Comparison of ENCODE assay signal across 20 cellular contexts in genomic region chr6:154367839-154368695, GRCh38. TPM values are rescaled to one million over a fixed set of nuclear protein-coding genes. Genes with fewer than 3 reads are reported as not detected.
A peak's percentile ranks its signal among the peaks of the same experiment; 100 is the strongest.
DNase-seq lines count a peak whose midpoint lies in the region; ATAC-seq and TF ChIP-seq lines count a peak whose summit lies in the region.
"Had no signal": no experiment of that assay in that cellular context is flagged by ENCODE, and none has a peak within 500 bp of the region (broad histone marks: within the 10 kb centered on the region; RNA-seq: fewer than 3 reads in every experiment).

No MANE protein-coding gene starts in this region.

- H3K23ac ChIP-seq in neuronal stem cell (ENCODE audit: low read depth, low read length, poor library complexity): no peak overlapping the region

- TF ChIP-seq POLR2A in right lobe of liver (IDR thresholded peaks at IDR 0.05): no peak

- H4K8ac ChIP-seq in neuronal stem cell (ENCODE audit: low read depth, low read length): no peak overlapping the region

- H3K36me3 ChIP-seq in right lobe of liver: no peaks in the 10 kb centered on the region
- no peaks in the 10 kb centered on the region for H3K36me3 ChIP-seq in neuronal stem cell (replicated peaks in 1 of 2; ENCODE audit: control insufficient read depth in 2 of 2, insufficient read depth in 2 of 2, low read length in 2 of 2)
- H3K36me3 ChIP-seq in colonic mucosa: no peaks in the 10 kb centered on the region
- H3K36me3 ChIP-seq: BE2C, SJSA1, tibial nerve had no signal

- H2BK15ac ChIP-seq in neuronal stem cell (ENCODE audit: low read length): no peak overlapping the region

- H2BK12ac ChIP-seq in neuronal stem cell (ENCODE audit: low read length): no peak overlapping the region

- H3K79me1 ChIP-seq in neuronal stem cell (ENCODE audit: low read depth, low read length): no peaks in the 10 kb centered on the region

- H2AK5ac ChIP-seq in neuronal stem cell (ENCODE audit: low read depth, low read length): no peak overlapping the region

- no peak overlapping the region for H3K9ac ChIP-seq in neuronal stem cell (ENCODE audit: low read depth, low read length, poor library complexity)
- H3K9ac ChIP-seq in colonic mucosa (ENCODE audit: low read depth in 2 of 2, low read length in 2 of 2): no peak overlapping the region

- H3K4me1 ChIP-seq in right lobe of liver (peaks cover 0 to 18% (median 0%) of the 10 kb centered on the region in 4 donors), neuronal stem cell (ENCODE audit: control insufficient read depth in 2 of 2, insufficient read depth in 1 of 2, low read depth in 1 of 2, low read length in 2 of 2) (no peaks in the 10 kb centered on the region), colonic mucosa (no peaks in the 10 kb centered on the region)
- H3K4me1 ChIP-seq: BE2C had no signal

- H3K14ac ChIP-seq in neuronal stem cell (ENCODE audit: low read length): no peak overlapping the region

- TF ChIP-seq CTCF in HL-60 (IDR thresholded peaks at IDR 0.05; ENCODE audit: insufficient read depth, low read length): no peak
- TF ChIP-seq CTCF in right lobe of liver (IDR thresholded peaks at IDR 0.05): no peak
- TF ChIP-seq CTCF in colonic mucosa (IDR thresholded peaks at IDR 0.05): no peak

- H3K4me2 ChIP-seq in neuronal stem cell (ENCODE audit: insufficient read depth, low read length, poor library complexity, severe bottlenecking): no peak overlapping the region

- intact Hi-C loops in right lobe of liver (cut with DNase I) (no loop called here), colonic mucosa (cut with DNase I) (loop anchor here (10.0 kb wide), 1 partner anchor 213 kb away; no protein-coding TSS in a partner anchor)

- no peak overlapping the region for H4K91ac ChIP-seq in neuronal stem cell (ENCODE audit: low read depth, low read length, poor library complexity)

- ATAC-seq in right lobe of liver (peak; percentile 83 to 94 (median 87)), GM19351 (IDR thresholded peaks at IDR 0.05; ENCODE audit: unreplicated experiment) (no peak), GM21717 (IDR thresholded peaks at IDR 0.05; ENCODE audit: unreplicated experiment) (no peak)
- ATAC-seq: natural killer cell treated with Interleukin-12 subunit alpha and Interleukin-12 subunit beta and Interleukin-15 and Interleukin-18, amount 100 ng/mL, for 72 hours; stimulated activated naive B cell treated with anti-CD40 and anti-IgM and Interleukin-4, amounts not matched to agents 10 μg/mL and 1 μg/mL and 100 μg/mL, for 72 hours had no signal

- no peak overlapping the region for H3K18ac ChIP-seq in neuronal stem cell (ENCODE audit: low read length)

- DNase-seq in HL-60 (ENCODE audit: low read depth in 1 of 2, low spot score in 1 of 2) (peak; percentile 45 to 86), NOMO-1 treated with DMSO at 0.1 percent for 48 hours (lab: John Stamatoyannopoulos, UW; ENCODE audit: unreplicated experiment) (peak; percentile 46), epithelial cell of prostate (ENCODE audit: low read depth, low spot score) (peak; percentile 98), right lobe of liver (no peak), neuronal stem cell (ENCODE audit: low spot score) (no peak), colonic mucosa (no peak)
- DNase-seq: activated CD4-positive, CD25-positive, alpha-beta regulatory T cell treated with anti-CD3 and anti-CD28 coated beads, Interleukin-2, amount 50 U/mL, for 72 hours; aorta; BE2C; mesenchymal stem cell; NCI-H187 treated with DMSO at 0.1 percent for 48 hours; NCI-H446; stimulated activated CD4-positive, alpha-beta T cell treated with anti-CD3 and anti-CD28 coated beads, Interleukin-12 subunit alpha, Interleukin-12 subunit beta, amount 100 ng/mL, for 4 hours; stimulated activated naive B cell treated with anti-CD40 and anti-IgM and Interleukin-4, amounts not matched to agents 10 μg/mL and 1 μg/mL and 100 μg/mL, for 72 hours had no signal

- H2BK5ac ChIP-seq in neuronal stem cell (ENCODE audit: low read length): no peak overlapping the region

- H3K27ac ChIP-seq in HL-60 (replicated peaks) (peak overlapping the region; percentile 32), epithelial cell of prostate (peak overlapping the region; percentile 70), right lobe of liver (peak overlapping the region in 2 of 3 donors; percentile 41 to 71), neuronal stem cell (replicated peaks; ENCODE audit: low read length) (no peak overlapping the region), colonic mucosa (no peak overlapping the region)
- H3K27ac ChIP-seq: SJSA1 had no signal

- 60% methylated on average over 9 of the region's 9 CpGs for WGBS in right lobe of liver (ENCODE audit: insufficient coverage, low coverage, low lambda C conversion rate, missing lambda C conversion rate)
- no CpG with 5 or more reads among the region's 9 CpGs for WGBS in neuronal stem cell (ENCODE audit: extremely low coverage in 2 of 2, insufficient read length in 2 of 2, insufficient replicate concordance in 1 of 2), 2 donors

- no peaks in the 10 kb centered on the region for H3K9me3 ChIP-seq in right lobe of liver
- no peaks in the 10 kb centered on the region for H3K9me3 ChIP-seq in neuronal stem cell (replicated peaks in 1 of 2; ENCODE audit: control insufficient read depth in 2 of 2, insufficient read depth in 1 of 2, low read depth in 1 of 2, low read length in 2 of 2)
- H3K9me3 ChIP-seq in colonic mucosa: no peaks in the 10 kb centered on the region
- H3K9me3 ChIP-seq: BE2C, SJSA1, tibial nerve had no signal

- H2AFZ ChIP-seq in neuronal stem cell (ENCODE audit: low read length): no peak overlapping the region

- H3K27me3 ChIP-seq in HL-60 (ENCODE audit: insufficient read depth, poor library complexity, severe bottlenecking) (no peaks in the 10 kb centered on the region), right lobe of liver (no peaks in the 10 kb centered on the region), neuronal stem cell (ENCODE audit: control insufficient read depth in 3 of 3, insufficient read depth in 3 of 3, low read depth in 1 of 3, low read length in 3 of 3) (no peaks in the 10 kb centered on the region), colonic mucosa (no peaks in the 10 kb centered on the region)
- H3K27me3 ChIP-seq: BE2C, SJSA1, tibial nerve had no signal

- H3K4ac ChIP-seq in neuronal stem cell (ENCODE audit: low read length): no peak overlapping the region

- H3K4me3 ChIP-seq in HL-60 (replicated peaks; ENCODE audit: insufficient read depth, low read length) (no peak overlapping the region), right lobe of liver (no peak overlapping the region), neuronal stem cell (ENCODE audit: low read length in 2 of 2) (no peak overlapping the region), colonic mucosa (no peak overlapping the region)
- H3K4me3 ChIP-seq: SJSA1, tibial nerve had no signal

- no peak overlapping the region for H2BK120ac ChIP-seq in neuronal stem cell (ENCODE audit: low read depth, low read length)

RNA-seq across cellular contexts. Expression of gene IPCEF1, which starts 11.5 kb away (rescaled TPM):
- 1 to 10 TPM in 5 of 6 experiments, under 1 TPM in 1; 0.90 to 3.0 (median 1.4) TPM for total RNA-seq in right lobe of liver
- 0.21 TPM for polyA plus RNA-seq in neuronal stem cell (2013, experiment 1 of 2)
- polyA plus RNA-seq in neuronal stem cell (2013, experiment 2 of 2): 0.25 TPM
- total RNA-seq in colonic mucosa: 1 to 10 TPM in 1 of 2 donors, under 1 TPM in 1; 0.90 to 1.2 TPM
- total RNA-seq: HT-29 had no signal

Comparison
In these comparisons a context has a peak if more than half of its experiments do, and no peak if none do; other contexts are left out.
1. DNase-seq: peak in HL-60 (2 of 2), NOMO-1 treated with DMSO at 0.1 percent for 48 hours (single experiment) and epithelial cell of prostate (single experiment); none in right lobe of liver (0 of 3), neuronal stem cell (single experiment) and colonic mucosa (single experiment).
2. H3K27ac ChIP-seq: peak in HL-60 (single experiment), epithelial cell of prostate (single experiment) and right lobe of liver (2 of 3); none in neuronal stem cell (single experiment) and colonic mucosa (single experiment).
3. ATAC-seq: peak in right lobe of liver (4 of 4); none in GM19351 (single experiment) and GM21717 (single experiment).